In genomic region chr11:32792948-32793475, GRCh38 we compare ENCODE assay signal across 8 cellular contexts. TPM values are rescaled to one million over a fixed set of nuclear protein-coding genes. Genes with fewer than 3 reads are reported as not detected.
DNase-seq lines count a peak whose midpoint lies in the region; ATAC-seq and TF ChIP-seq lines count a peak whose summit lies in the region.

No MANE protein-coding gene starts in this region.

- peak; percentile 74 for TF ChIP-seq CTCF in AG04450 (IDR thresholded peaks at IDR 0.05; ENCODE audit: low read depth, low read length)
- peak; percentile 96 for TF ChIP-seq CTCF in activated CD8-positive, alpha-beta T cell treated with anti-CD3 and anti-CD28 coated beads for 36 hours (IDR thresholded peaks at IDR 0.05)

- POLR2A ChIA-PET in AG04450 (lab: Yijun Ruan, JAX) = no interaction called here
- POLR2A ChIA-PET in activated CD8-positive, alpha-beta T cell treated with anti-CD3 and anti-CD28 coated beads for 36 hours (lab: Charles Lee) = no interaction called here

- ATAC-seq in GM18858 (IDR thresholded peaks at IDR 0.05; ENCODE audit: unreplicated experiment) (peak; percentile 88), HG03342 (IDR thresholded peaks at IDR 0.05; ENCODE audit: unreplicated experiment) (peak; percentile 69)
- peak; percentile 74 for ATAC-seq in activated CD8-positive, alpha-beta T cell treated with anti-CD3 and anti-CD28 coated beads for 36 hours

- no peaks in the 10 kb centered on the region for H3K36me3 Mint-ChIP-seq in activated CD8-positive, alpha-beta T cell treated with anti-CD3 and anti-CD28 coated beads for 36 hours (ENCODE audit: low read depth)

- H3K4me3 ChIP-seq in AG04450 (ENCODE audit: low read depth, low read length) (no peak overlapping the region), endocrine pancreas (ENCODE audit: control insufficient read depth, insufficient read depth, low read length) (peak overlapping the region; percentile 83), mucosa of stomach (ENCODE audit: low read length) (no peak overlapping the region)

- H3K4me1 ChIP-seq in endocrine pancreas (ENCODE audit: control insufficient read depth, insufficient read depth, low read length) (peaks cover 5% of the 10 kb centered on the region), mucosa of stomach (ENCODE audit: control insufficient read depth, insufficient read depth, low read length) (no peaks in the 10 kb centered on the region)

- H3K27me3 Mint-ChIP-seq in activated CD8-positive, alpha-beta T cell treated with anti-CD3 and anti-CD28 coated beads for 36 hours = peaks cover 8% of the 10 kb centered on the region

- H3K27ac ChIP-seq in AG04450 (ENCODE audit: low read depth, low read length) = no peak overlapping the region

- H3K27ac Mint-ChIP-seq in activated CD8-positive, alpha-beta T cell treated with anti-CD3 and anti-CD28 coated beads for 36 hours = no peak overlapping the region

- CTCF ChIA-PET in AG04450 (lab: Charles Lee) = interaction anchor here (0.6 to 6.4 kb wide), 13 partner anchors 10 to 516 kb away, joined by 3 to 97 read pairs (median 3); no protein-coding TSS in a partner anchor
- CTCF ChIA-PET in activated CD8-positive, alpha-beta T cell treated with anti-CD3 and anti-CD28 coated beads for 36 hours (lab: Charles Lee) = interaction anchor here (0.7 to 2.9 kb wide), 18 partner anchors 9 to 473 kb away, joined by 3 to 18 read pairs (median 4); no protein-coding TSS in a partner anchor

- H3K9me3 Mint-ChIP-seq in activated CD8-positive, alpha-beta T cell treated with anti-CD3 and anti-CD28 coated beads for 36 hours = no peaks in the 10 kb centered on the region

- H3K27me3 ChIP-seq in AG04450 (ENCODE audit: control insufficient read depth, insufficient read depth, low read length) (no peaks in the 10 kb centered on the region), endocrine pancreas (ENCODE audit: control insufficient read depth, insufficient read depth, low read length) (no peaks in the 10 kb centered on the region), mucosa of stomach (ENCODE audit: control insufficient read depth, insufficient read depth, low read length) (no peaks in the 10 kb centered on the region)

- H3K9ac ChIP-seq in endocrine pancreas (ENCODE audit: control insufficient read depth, insufficient read depth, low read length) = no peak overlapping the region
- peak overlapping the region; percentile 39 for H3K9ac ChIP-seq in mucosa of stomach (ENCODE audit: low read length)

- H3K4me3 Mint-ChIP-seq in activated CD8-positive, alpha-beta T cell treated with anti-CD3 and anti-CD28 coated beads for 36 hours = no peak overlapping the region

- DNase-seq in AG04450 (ENCODE audit: low read depth, low spot score) = no peak
- peak; percentile 60 for DNase-seq in NCI-H748 (lab: John Stamatoyannopoulos, UW; ENCODE audit: unreplicated experiment)
- DNase-seq in activated CD8-positive, alpha-beta T cell treated with anti-CD3 and anti-CD28 coated beads for 36 hours = peak; percentile 83
- DNase-seq in stimulated activated CD8-positive, alpha-beta memory T cell treated with anti-CD3 and anti-CD28 coated beads, Interleukin-7, amount 100 ng/mL, for 4 hours (ENCODE audit: low read depth in 2 of 2) = peak; percentile 26 to 42

- H3K36me3 ChIP-seq in endocrine pancreas (ENCODE audit: control insufficient read depth, insufficient read depth, low read length) (no peaks in the 10 kb centered on the region), mucosa of stomach (ENCODE audit: control insufficient read depth, insufficient read depth, low read length) (no peaks in the 10 kb centered on the region)

- intact Hi-C loops in activated CD8-positive, alpha-beta T cell treated with anti-CD3 and anti-CD28 coated beads for 36 hours (cut with micrococcal nuclease) = loop anchor here (5.0 kb wide), 1 partner anchor 76 kb away; no protein-coding TSS in a partner anchor

- peaks cover 9% of the 10 kb centered on the region for H3K4me1 Mint-ChIP-seq in activated CD8-positive, alpha-beta T cell treated with anti-CD3 and anti-CD28 coated beads for 36 hours (ENCODE audit: low read depth)

- H3K9me3 ChIP-seq in AG04450 (ENCODE audit: control insufficient read depth, insufficient read depth, low read length) (no peaks in the 10 kb centered on the region), endocrine pancreas (ENCODE audit: control insufficient read depth, low read length) (no peaks in the 10 kb centered on the region), mucosa of stomach (ENCODE audit: control insufficient read depth, low read length) (no peaks in the 10 kb centered on the region)

RNA-seq across cellular contexts. Expression of gene CCDC73, which starts 1.4 kb away (rescaled TPM):
- not detected in 2 replicates for polyA plus RNA-seq in AG04450 (2011; rRNA removed)
- polyA minus RNA-seq in AG04450 (2011; rRNA and poly(A)+ RNA removed) = not detected in 2 replicates
- total RNA-seq in activated CD8-positive, alpha-beta T cell treated with anti-CD3 and anti-CD28 coated beads for 36 hours = not detected

RNA-seq across cellular contexts. Expression of gene PRRG4, which starts 36.7 kb away (rescaled TPM):
- not detected in 2 replicates for polyA plus RNA-seq in AG04450 (2011; rRNA removed)
- polyA minus RNA-seq in AG04450 (2011; rRNA and poly(A)+ RNA removed) = not detected in 2 replicates
- total RNA-seq in activated CD8-positive, alpha-beta T cell treated with anti-CD3 and anti-CD28 coated beads for 36 hours = under 1 TPM; 0.27 to 0.34 TPM
